In genomic region chrX:41382699-41383645, GRCh38 we compare ENCODE assay signal across 8 cellular contexts. TPM values are rescaled to one million over a fixed set of nuclear protein-coding genes. Genes with fewer than 3 reads are reported as not detected.
DNase-seq lines count a peak whose midpoint lies in the region; FAIRE-seq and TF ChIP-seq lines count a peak whose summit lies in the region.

No MANE protein-coding gene starts in this region.

- peaks cover 0 to 5% (median 0%) of the 10 kb centered on the region in 4 donors for H3K9me3 ChIP-seq in stomach

- peak; percentile 4 for DNase-seq in activated T-cell treated with anti-CD3 and anti-CD28 coated beads for 24 hours (ENCODE audit: low read depth)
- DNase-seq in activated T-cell treated with anti-CD3 and anti-CD28 coated beads for 4 hours, result no peak
- peak; percentile 2 for DNase-seq in T-helper 9 cell
- DNase-seq in fibroblast of pulmonary artery (ENCODE audit: low read depth), result peak; percentile 63
- DNase-seq in stomach, result no peak
- DNase-seq in D721Med (ENCODE audit: insufficient read length, low spot score), result no peak
- no peak for DNase-seq in H54 (ENCODE audit: insufficient read length, low spot score)
- no peak for DNase-seq in NCI-H1105 (lab: John Stamatoyannopoulos, UW)

- FAIRE-seq in D721Med (lab: Jason Lieb, UNC) (no peak), H54 (lab: Jason Lieb, UNC) (no peak)

- H3K4me3 ChIP-seq in fibroblast of pulmonary artery (replicated peaks; ENCODE audit: low read depth, low read length) (no peak overlapping the region), stomach (no peak overlapping the region)

- 51 to 56% (median 55%) methylated on average over 10 of the region's 10 CpGs for WGBS in stomach, 5 donors

- intact Hi-C loops in stomach (cut with DNase I; ENCODE audit: low total_unique reads), result no loop called here

- no peak for TF ChIP-seq POLR2A in stomach (IDR thresholded peaks at IDR 0.05)
- TF ChIP-seq POLR2A in H54 (IDR thresholded peaks at IDR 0.05; ENCODE audit: low read depth, low read length), result no peak

- peak overlapping the region; percentile 61 to 83 (median 77) for H3K27ac ChIP-seq in stomach

- no peak for TF ChIP-seq CTCF in fibroblast of pulmonary artery (IDR thresholded peaks at IDR 0.05; ENCODE audit: low read length, missing control alignments)
- no peak for TF ChIP-seq CTCF in stomach (IDR thresholded peaks at IDR 0.05)
- no peak for TF ChIP-seq CTCF in D721Med (IDR thresholded peaks at IDR 0.05; ENCODE audit: insufficient read depth, missing control alignments)

- no peak for TF ChIP-seq EP300 in stomach (IDR thresholded peaks at IDR 0.05)

- H3K4me1 ChIP-seq in stomach, result peaks cover 0 to 4% (median 0%) of the 10 kb centered on the region in 4 donors

- no peaks in the 10 kb centered on the region for H3K27me3 ChIP-seq in stomach

- H3K36me3 ChIP-seq in stomach, result no peaks in the 10 kb centered on the region

RNA-seq across cellular contexts. Expression of gene DDX3X, which starts 49.0 kb away (rescaled TPM):
- 100 to 1,000 TPM in 4 of 5 donors, 10 to 100 TPM in 1; 74.7 to 434 (median 142) TPM for total RNA-seq in stomach
- 10 to 100 TPM; 38.3 to 86.9 (median 61.8) TPM for polyA plus RNA-seq in stomach

Comparison
In these comparisons a context has a peak if more than half of its experiments do, and no peak if none do; other contexts are left out.
1. DNase-seq: peak in activated T-cell treated with anti-CD3 and anti-CD28 coated beads for 24 hours (single experiment), T-helper 9 cell (single experiment) and fibroblast of pulmonary artery (single experiment); none in activated T-cell treated with anti-CD3 and anti-CD28 coated beads for 4 hours (single experiment), stomach (single experiment), D721Med (single experiment), H54 (single experiment) and NCI-H1105 (single experiment).